Comparison of ENCODE assay signal across 9 cellular contexts in the genomic region with DNA sequence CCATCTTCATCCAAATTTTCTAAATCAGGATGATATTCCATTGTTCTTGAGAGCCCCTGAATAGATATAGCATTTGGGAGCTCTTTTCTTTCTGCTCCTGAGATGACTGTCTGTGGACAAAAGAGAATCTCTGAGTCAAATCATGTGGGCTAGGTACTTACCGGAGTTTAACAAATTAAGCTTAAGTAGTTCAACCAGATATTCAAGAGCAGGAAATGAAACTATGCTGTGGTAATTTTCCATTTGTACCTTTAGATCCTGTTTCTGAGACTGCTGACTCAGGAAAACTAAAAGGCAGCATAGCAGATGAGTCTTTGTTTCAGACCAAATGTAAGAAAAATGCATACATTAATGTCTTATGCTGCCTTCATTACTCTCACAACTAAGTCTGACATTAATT. TPM values are rescaled to one million over a fixed set of nuclear protein-coding genes. Genes with fewer than 3 reads are reported as not detected.
DNase-seq lines count a peak whose midpoint lies in the region; ATAC-seq and TF ChIP-seq lines count a peak whose summit lies in the region.
"Had no signal": no experiment of that assay in that cellular context is flagged by ENCODE, and none has a peak within 500 bp of the region (broad histone marks: within the 10 kb centered on the region; RNA-seq: fewer than 3 reads in every experiment).

A gene (minus strand): TSS at position 158 of the 400 bp plus-strand sequence. CDS start 117 bp downstream, at position 41.

- no peaks in the 10 kb centered on the region for H3K9me3 ChIP-seq in body of pancreas

- H3K36me3 Mint-ChIP-seq in activated CD8-positive, alpha-beta memory T cell treated with anti-CD3 and anti-CD28 coated beads, Interleukin-2, amount 10 ng/mL, durations not matched to agents 7 days and 5 days, result no peaks in the 10 kb centered on the region
- H3K36me3 Mint-ChIP-seq in stimulated activated naive B cell treated with anti-CD40 and anti-IgM and Interleukin-4, amounts not matched to agents 10 μg/mL and 1 μg/mL and 100 μg/mL, for 72 hours, result no peaks in the 10 kb centered on the region
- H3K36me3 Mint-ChIP-seq in glutamatergic neuron (ENCODE audit: unreplicated experiment), result no peaks in the 10 kb centered on the region

- H3K4me3 Mint-ChIP-seq in activated CD8-positive, alpha-beta memory T cell treated with anti-CD3 and anti-CD28 coated beads, Interleukin-2, amount 10 ng/mL, durations not matched to agents 7 days and 5 days, result no peak within 1 kb of the TSS
- H3K4me3 Mint-ChIP-seq in stimulated activated naive B cell treated with anti-CD40 and anti-IgM and Interleukin-4, amounts not matched to agents 10 μg/mL and 1 μg/mL and 100 μg/mL, for 72 hours, result peak within 1 kb of the TSS in 1 of 2 donors; percentile 28
- no peak within 1 kb of the TSS for H3K4me3 Mint-ChIP-seq in glutamatergic neuron (ENCODE audit: unreplicated experiment)
- H3K4me3 Mint-ChIP-seq: T-helper 1 cell treated with Interleukin-12 subunit alpha and Interleukin-12 subunit beta and Interleukin-4 antibody, amounts not matched to agents 30 μg/mL and 1 μg/mL, for 36 hours had no signal

- peak within 1 kb of the TSS in 1 of 4 donors; percentile 73 for H3K27ac ChIP-seq in body of pancreas

- no peaks in the 10 kb centered on the region for H3K4me1 ChIP-seq in body of pancreas

- TF ChIP-seq CTCF in body of pancreas (IDR thresholded peaks at IDR 0.05) (no peak), glutamatergic neuron (IDR thresholded peaks at IDR 0.05; ENCODE audit: partially characterized antibody, unreplicated experiment) (no peak)

- peaks cover 5% of the 10 kb centered on the region for H3K4me1 Mint-ChIP-seq in activated CD8-positive, alpha-beta memory T cell treated with anti-CD3 and anti-CD28 coated beads, Interleukin-2, amount 10 ng/mL, durations not matched to agents 7 days and 5 days
- peaks cover 16 to 31% of the 10 kb centered on the region in 2 donors for H3K4me1 Mint-ChIP-seq in stimulated activated naive B cell treated with anti-CD40 and anti-IgM and Interleukin-4, amounts not matched to agents 10 μg/mL and 1 μg/mL and 100 μg/mL, for 72 hours
- H3K4me1 Mint-ChIP-seq in glutamatergic neuron (ENCODE audit: low read depth, unreplicated experiment), result no peaks in the 10 kb centered on the region

- no peak within 1 kb of the TSS for H3K27ac Mint-ChIP-seq in activated CD8-positive, alpha-beta memory T cell treated with anti-CD3 and anti-CD28 coated beads, Interleukin-2, amount 10 ng/mL, durations not matched to agents 7 days and 5 days
- peak within 1 kb of the TSS; percentile 42 for H3K27ac Mint-ChIP-seq in stimulated activated naive B cell treated with anti-CD40 and anti-IgM and Interleukin-4, amounts not matched to agents 10 μg/mL and 1 μg/mL and 100 μg/mL, for 72 hours
- H3K27ac Mint-ChIP-seq in glutamatergic neuron (ENCODE audit: unreplicated experiment), result no peak within 1 kb of the TSS
- H3K27ac Mint-ChIP-seq: T-helper 1 cell treated with Interleukin-12 subunit alpha and Interleukin-12 subunit beta and Interleukin-4 antibody, amounts not matched to agents 30 μg/mL and 1 μg/mL, for 36 hours had no signal

- peak in 2 of 3 donors; percentile 14 to 52 for TF ChIP-seq POLR2A in body of pancreas (IDR thresholded peaks at IDR 0.05)

- intact Hi-C loops in body of pancreas (cut with DNase I), result no loop called here

- no peaks in the 10 kb centered on the region for H3K9me3 Mint-ChIP-seq in activated CD8-positive, alpha-beta memory T cell treated with anti-CD3 and anti-CD28 coated beads, Interleukin-2, amount 10 ng/mL, durations not matched to agents 7 days and 5 days (ENCODE audit: low read depth)
- no peaks in the 10 kb centered on the region for H3K9me3 Mint-ChIP-seq in stimulated activated naive B cell treated with anti-CD40 and anti-IgM and Interleukin-4, amounts not matched to agents 10 μg/mL and 1 μg/mL and 100 μg/mL, for 72 hours
- peaks cover 2% of the 10 kb centered on the region for H3K9me3 Mint-ChIP-seq in glutamatergic neuron (ENCODE audit: unreplicated experiment)
- H3K9me3 Mint-ChIP-seq: T-helper 1 cell treated with Interleukin-12 subunit alpha and Interleukin-12 subunit beta and Interleukin-4 antibody, amounts not matched to agents 30 μg/mL and 1 μg/mL, for 36 hours had no signal

- H3K36me3 ChIP-seq in body of pancreas (replicated peaks in 1 of 2; ENCODE audit: insufficient read depth in 1 of 2, low read depth in 2 of 2), result no peaks in the 10 kb centered on the region

- ATAC-seq in activated CD8-positive, alpha-beta memory T cell treated with anti-CD3 and anti-CD28 coated beads, Interleukin-2, amount 10 ng/mL, durations not matched to agents 7 days and 5 days, result peak; percentile 45
- ATAC-seq in HG03342 (IDR thresholded peaks at IDR 0.05; ENCODE audit: unreplicated experiment) (peak; percentile 86), body of pancreas (no peak)
- peak; percentile 92 to 96 for ATAC-seq in stimulated activated naive B cell treated with anti-CD40 and anti-IgM and Interleukin-4, amounts not matched to agents 10 μg/mL and 1 μg/mL and 100 μg/mL, for 72 hours (replicated peaks)

- H3K27me3 ChIP-seq in body of pancreas, result no peaks in the 10 kb centered on the region

- H3K27me3 Mint-ChIP-seq in activated CD8-positive, alpha-beta memory T cell treated with anti-CD3 and anti-CD28 coated beads, Interleukin-2, amount 10 ng/mL, durations not matched to agents 7 days and 5 days, result peaks cover 21% of the 10 kb centered on the region
- H3K27me3 Mint-ChIP-seq in stimulated activated naive B cell treated with anti-CD40 and anti-IgM and Interleukin-4, amounts not matched to agents 10 μg/mL and 1 μg/mL and 100 μg/mL, for 72 hours, result peaks cover 47 to 48% of the 10 kb centered on the region in 2 donors
- peaks cover 1% of the 10 kb centered on the region for H3K27me3 Mint-ChIP-seq in glutamatergic neuron (ENCODE audit: unreplicated experiment)

- DNase-seq in activated CD8-positive, alpha-beta memory T cell treated with anti-CD3 and anti-CD28 coated beads, Interleukin-2, amount 10 ng/mL, durations not matched to agents 7 days and 5 days, result no peak
- no peak for DNase-seq in activated CD8-positive, alpha-beta memory T cell treated with anti-CD3 and anti-CD28 coated beads, Interleukin-2, amount 50 U/mL, for 48 hours
- no peak for DNase-seq in body of pancreas
- DNase-seq in stimulated activated naive B cell treated with anti-CD40 and anti-IgM and Interleukin-4, amounts not matched to agents 10 μg/mL and 1 μg/mL and 100 μg/mL, for 72 hours, result no peak
- DNase-seq in glutamatergic neuron, result no peak
- no peak for DNase-seq in putamen (ENCODE audit: low spot score)
- no peak for DNase-seq in DMS79 (lab: John Stamatoyannopoulos, UW)

- WGBS in body of pancreas, 2 donors, result 32 to 67% methylated on average over 1 of the region's 1 CpG

- CTCF ChIA-PET in activated CD8-positive, alpha-beta memory T cell treated with anti-CD3 and anti-CD28 coated beads, Interleukin-2, amount 10 ng/mL, durations not matched to agents 7 days and 5 days (lab: Charles Lee), result no interaction called here

- no peak within 1 kb of the TSS for H3K4me3 ChIP-seq in body of pancreas

RNA-seq across cellular contexts. Expression of the gene that starts here (rescaled TPM):
- under 1 TPM in 1 of 2 experiments, not detected in 1; 0.26 TPM for total RNA-seq in activated CD8-positive, alpha-beta memory T cell treated with anti-CD3 and anti-CD28 coated beads, Interleukin-2, amount 10 ng/mL, durations not matched to agents 7 days and 5 days
- total RNA-seq in body of pancreas, result 1 to 10 TPM in 1 of 2 donors, not detected in 1; 5.7 TPM
- not detected for total RNA-seq in glutamatergic neuron (ENCODE audit: unreplicated experiment)

Comparison
In these comparisons a context has a peak if more than half of its experiments do, and no peak if none do; other contexts are left out.
1. Peak in ATAC-seq in activated CD8-positive, alpha-beta memory T cell treated with anti-CD3 and anti-CD28 coated beads, Interleukin-2, amount 10 ng/mL, durations not matched to agents 7 days and 5 days; RNA of the gene not detected or under 1 TPM.